In the genomic region with DNA sequence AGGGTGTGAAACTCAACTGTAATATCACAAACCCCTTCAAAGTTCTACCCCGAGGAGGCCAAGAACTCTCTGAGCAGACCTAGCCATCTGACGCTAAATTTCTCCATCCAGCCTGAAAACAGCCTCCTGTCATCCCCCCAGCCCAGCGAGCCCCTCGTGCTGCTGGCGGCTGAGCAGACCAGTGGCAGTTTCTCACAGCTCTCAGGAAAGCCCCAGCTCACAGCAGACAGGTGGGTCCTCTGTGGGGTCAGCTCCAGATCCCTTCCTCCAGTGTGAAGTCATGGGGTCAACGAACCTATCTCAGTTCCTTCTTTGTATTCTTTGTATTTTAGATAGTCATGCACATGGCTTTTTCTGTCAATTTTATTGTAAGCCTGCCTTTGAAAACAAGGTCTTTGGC, we compare ENCODE assay signal across 27 cellular contexts. TPM values are rescaled to one million over a fixed set of nuclear protein-coding genes. Genes with fewer than 3 reads are reported as not detected.
DNase-seq lines count a peak whose midpoint lies in the region; ATAC-seq and TF ChIP-seq lines count a peak whose summit lies in the region.
"Had no signal": no experiment of that assay in that cellular context is flagged by ENCODE, and none has a peak within 500 bp of the region (broad histone marks: within the 10 kb centered on the region; RNA-seq: fewer than 3 reads in every experiment).

No MANE protein-coding gene starts in this region.

- no peaks in the 10 kb centered on the region for H3K27me3 ChIP-seq in neuronal stem cell (ENCODE audit: control insufficient read depth in 3 of 3, insufficient read depth in 3 of 3, low read depth in 1 of 3, low read length in 3 of 3)
- peaks cover 5% of the 10 kb centered on the region for H3K27me3 ChIP-seq in CD4-positive, alpha-beta memory T cell (ENCODE audit: insufficient read depth, low read length)
- no peaks in the 10 kb centered on the region for H3K27me3 ChIP-seq in esophagus muscularis mucosa
- H3K27me3 ChIP-seq: BLaER1, SJCRH30 had no signal

- peaks cover 3 to 7% of the 10 kb centered on the region in 2 donors for H3K27me3 Mint-ChIP-seq in CD4-positive, alpha-beta memory T cell
- H3K27me3 Mint-ChIP-seq: IgD-negative memory B cell had no signal

- no peak overlapping the region for H2BK120ac ChIP-seq in neuronal stem cell (ENCODE audit: low read depth, low read length)

- CTCF ChIA-PET in CD4-positive, alpha-beta memory T cell (lab: Charles Lee; ENCODE audit: partially characterized antibody): no interaction called here

- peaks cover 1% of the 10 kb centered on the region for H3K79me1 ChIP-seq in neuronal stem cell (ENCODE audit: low read depth, low read length)

- TF ChIP-seq CTCF in GM12865 (IDR thresholded peaks at IDR 0.05; ENCODE audit: insufficient read depth, low read depth, low read length, missing control alignments): no peak
- TF ChIP-seq CTCF in esophagus muscularis mucosa (IDR thresholded peaks at IDR 0.05): no peak

- TF ChIP-seq POLR2A in esophagus muscularis mucosa (IDR thresholded peaks at IDR 0.05; ENCODE audit: low read depth): no peak

- peak overlapping the region; percentile 39 for H3K18ac ChIP-seq in neuronal stem cell (ENCODE audit: low read length)

- no peak overlapping the region for H2AFZ ChIP-seq in neuronal stem cell (ENCODE audit: low read length)
- H2AFZ ChIP-seq: PC-9 had no signal

- peak overlapping the region; percentile 3 for H3K23ac ChIP-seq in neuronal stem cell (ENCODE audit: low read depth, low read length, poor library complexity)

- no peak overlapping the region for H3K4ac ChIP-seq in neuronal stem cell (ENCODE audit: low read length)

- no peak overlapping the region for H3K14ac ChIP-seq in neuronal stem cell (ENCODE audit: low read length)

- peak; percentile 51 for ATAC-seq in GM19043 (IDR thresholded peaks at IDR 0.05; ENCODE audit: low read depth, unreplicated experiment)
- ATAC-seq in HG02678 (IDR thresholded peaks at IDR 0.05; ENCODE audit: unreplicated experiment): peak; percentile 43
- no peak for ATAC-seq in GM19023 (IDR thresholded peaks at IDR 0.05; ENCODE audit: unreplicated experiment)
- ATAC-seq: HCT116, Right ventricle myocardium inferior, SK-N-SH treated with all-trans-retinoic acid at 6 μM for 48 hours, T-helper 17 cell had no signal

- no peak overlapping the region for H4K8ac ChIP-seq in neuronal stem cell (ENCODE audit: low read depth, low read length)

- H2BK15ac ChIP-seq in neuronal stem cell (ENCODE audit: low read length): no peak overlapping the region

- H3K36me3 Mint-ChIP-seq in CD4-positive, alpha-beta memory T cell: peaks cover 0 to 6% of the 10 kb centered on the region in 2 donors
- H3K36me3 Mint-ChIP-seq: IgD-negative memory B cell had no signal

- no peaks in the 10 kb centered on the region for H3K4me1 Mint-ChIP-seq in CD4-positive, alpha-beta memory T cell
- H3K4me1 Mint-ChIP-seq: IgD-negative memory B cell had no signal

- H3K27ac Mint-ChIP-seq in CD4-positive, alpha-beta memory T cell: no peak overlapping the region
- H3K27ac Mint-ChIP-seq: CD4-positive, alpha-beta T cell; IgD-negative memory B cell; T-helper 17 cell had no signal

- peaks cover 0 to 7% of the 10 kb centered on the region in 2 donors for H3K4me1 ChIP-seq in neuronal stem cell (ENCODE audit: control insufficient read depth in 2 of 2, insufficient read depth in 1 of 2, low read depth in 1 of 2, low read length in 2 of 2)
- H3K4me1 ChIP-seq in CD4-positive, alpha-beta memory T cell (ENCODE audit: insufficient read depth, low read length): no peaks in the 10 kb centered on the region
- H3K4me1 ChIP-seq in esophagus muscularis mucosa: no peaks in the 10 kb centered on the region
- H3K4me1 ChIP-seq: BLaER1, SJCRH30 had no signal

- TF ChIP-seq EP300 in esophagus muscularis mucosa (IDR thresholded peaks at IDR 0.05): no peak

- H3K4me3 Mint-ChIP-seq in CD4-positive, alpha-beta memory T cell: no peak overlapping the region
- H3K4me3 Mint-ChIP-seq: CD4-positive, alpha-beta T cell; IgD-negative memory B cell; T-helper 17 cell had no signal

- H3K9me3 Mint-ChIP-seq in CD4-positive, alpha-beta memory T cell: no peaks in the 10 kb centered on the region
- H3K9me3 Mint-ChIP-seq: CD4-positive, alpha-beta T cell; IgD-negative memory B cell had no signal

- WGBS in neuronal stem cell (ENCODE audit: extremely low coverage in 2 of 2, insufficient read length in 2 of 2, insufficient replicate concordance in 1 of 2), 2 donors: no CpG with 5 or more reads among the region's 6 CpGs
- 93% methylated on average over 4 of the region's 6 CpGs for WGBS in esophagus muscularis mucosa

- H2BK12ac ChIP-seq in neuronal stem cell (ENCODE audit: low read length): no peak overlapping the region

- H3K36me3 ChIP-seq in neuronal stem cell (replicated peaks in 1 of 2; ENCODE audit: control insufficient read depth in 2 of 2, insufficient read depth in 2 of 2, low read length in 2 of 2): peaks cover 0 to 5% of the 10 kb centered on the region in 2 donors
- no peaks in the 10 kb centered on the region for H3K36me3 ChIP-seq in CD4-positive, alpha-beta memory T cell (ENCODE audit: insufficient read depth, low read length)
- peaks cover 0 to 22% (median 16%) of the 10 kb centered on the region in 4 donors for H3K36me3 ChIP-seq in esophagus muscularis mucosa
- H3K36me3 ChIP-seq: BLaER1, SJCRH30 had no signal

- H3K9me3 ChIP-seq in neuronal stem cell (replicated peaks in 1 of 2; ENCODE audit: control insufficient read depth in 2 of 2, insufficient read depth in 1 of 2, low read depth in 1 of 2, low read length in 2 of 2): no peaks in the 10 kb centered on the region
- no peaks in the 10 kb centered on the region for H3K9me3 ChIP-seq in CD4-positive, alpha-beta memory T cell (ENCODE audit: control insufficient read depth in 1 of 2, low read length in 2 of 2)
- H3K9me3 ChIP-seq in esophagus muscularis mucosa: no peaks in the 10 kb centered on the region
- H3K9me3 ChIP-seq: BLaER1, SJCRH30 had no signal

- intact Hi-C loops in CD4-positive, alpha-beta memory T cell (cut with micrococcal nuclease): no loop called here
- intact Hi-C loops in esophagus muscularis mucosa (cut with DNase I): no loop called here

- no peak overlapping the region for H3K4me3 ChIP-seq in GM12865 (ENCODE audit: low read depth, low read length)
- H3K4me3 ChIP-seq in neuronal stem cell (ENCODE audit: low read length in 2 of 2): no peak overlapping the region
- no peak overlapping the region for H3K4me3 ChIP-seq in CD4-positive, alpha-beta memory T cell (ENCODE audit: low read length in 2 of 2)
- H3K4me3 ChIP-seq in esophagus muscularis mucosa: no peak overlapping the region
- H3K4me3 ChIP-seq: BLaER1, PC-9, SJCRH30 had no signal

- no peak overlapping the region for H3K27ac ChIP-seq in neuronal stem cell (replicated peaks; ENCODE audit: low read length)
- H3K27ac ChIP-seq in CD4-positive, alpha-beta memory T cell (ENCODE audit: low read depth, low read length): no peak overlapping the region
- H3K27ac ChIP-seq in esophagus muscularis mucosa (replicated peaks in 1 of 4): no peak overlapping the region
- H3K27ac ChIP-seq: BLaER1, HL-60, PC-9, SJCRH30 had no signal

- DNase-seq in GM12865 (ENCODE audit: low read depth) (peak; percentile 7), neuronal stem cell (ENCODE audit: low spot score) (no peak), Ammon's horn (ENCODE audit: low spot score) (no peak), esophagus muscularis mucosa (ENCODE audit: extremely low spot score) (no peak)
- DNase-seq in CD4-positive, alpha-beta memory T cell: no peak
- DNase-seq: CD4-positive, alpha-beta T cell; COR-L47; DMS53; NCI-H1092 treated with DMSO at 0.1 percent for 48 hours; NCI-H1436; NCI-H187 treated with DMSO at 0.1 percent for 48 hours; NCI-H2171 treated with DMSO at 0.1 percent for 48 hours; NCI-H524 treated with DMSO at 0.1 percent for 48 hours; NCI-H774; PC-9; SJCRH30; T-helper 17 cell had no signal

- H4K91ac ChIP-seq in neuronal stem cell (ENCODE audit: low read depth, low read length, poor library complexity): no peak overlapping the region

- POLR2A ChIA-PET in CD4-positive, alpha-beta memory T cell (lab: Charles Lee; ENCODE audit: partially characterized antibody): no interaction called here

- H2AK5ac ChIP-seq in neuronal stem cell (ENCODE audit: low read depth, low read length): no peak overlapping the region

- no peak overlapping the region for H2BK5ac ChIP-seq in neuronal stem cell (ENCODE audit: low read length)

- no peak overlapping the region for H3K4me2 ChIP-seq in neuronal stem cell (ENCODE audit: insufficient read depth, low read length, poor library complexity, severe bottlenecking)
- H3K4me2 ChIP-seq: BLaER1, PC-9 had no signal

- H3K9ac ChIP-seq in neuronal stem cell (ENCODE audit: low read depth, low read length, poor library complexity): no peak overlapping the region
- H3K9ac ChIP-seq: BLaER1 had no signal

RNA-seq across cellular contexts. Expression of gene GARIN1A, which starts 7.8 kb away (rescaled TPM):
- polyA plus RNA-seq in neuronal stem cell (2013, experiment 1 of 2): 0.13 TPM
- 0.19 TPM for polyA plus RNA-seq in neuronal stem cell (2013, experiment 2 of 2)
- 1 to 10 TPM; 1.6 to 3.4 TPM for total RNA-seq in CD4-positive, alpha-beta memory T cell
- under 1 TPM in 1 of 2 donors, not detected in 1; 0.06 TPM for polyA plus RNA-seq in CD4-positive, alpha-beta memory T cell
- total RNA-seq in esophagus muscularis mucosa: 1 to 10 TPM in 2 of 4 donors, under 1 TPM in 2; under 0.01 to 2.9 (median 0.94) TPM
- total RNA-seq: A172 had no signal

RNA-seq across cellular contexts. Expression of gene CALU, which starts 59.2 kb away (rescaled TPM):
- polyA plus RNA-seq in neuronal stem cell (2013, experiment 1 of 2): 177 TPM
- 176 TPM for polyA plus RNA-seq in neuronal stem cell (2013, experiment 2 of 2)
- 10 to 100 TPM; 18.4 to 20.6 TPM for total RNA-seq in CD4-positive, alpha-beta memory T cell
- polyA plus RNA-seq in CD4-positive, alpha-beta memory T cell: 10 to 100 TPM; 23.3 to 24.2 TPM
- total RNA-seq in esophagus muscularis mucosa: 100 to 1,000 TPM; 188 to 269 (median 199) TPM

Comparison
In these comparisons a context has a peak if more than half of its experiments do, and no peak if none do; other contexts are left out.
1. RNA of gene CALU, which starts 59.2 kb away (total RNA-seq): 188 to 269 TPM in esophagus muscularis mucosa; 18.4 to 20.6 TPM in CD4-positive, alpha-beta memory T cell; every median in the first group is over 4 times any median in the second.